In the genomic region with DNA sequence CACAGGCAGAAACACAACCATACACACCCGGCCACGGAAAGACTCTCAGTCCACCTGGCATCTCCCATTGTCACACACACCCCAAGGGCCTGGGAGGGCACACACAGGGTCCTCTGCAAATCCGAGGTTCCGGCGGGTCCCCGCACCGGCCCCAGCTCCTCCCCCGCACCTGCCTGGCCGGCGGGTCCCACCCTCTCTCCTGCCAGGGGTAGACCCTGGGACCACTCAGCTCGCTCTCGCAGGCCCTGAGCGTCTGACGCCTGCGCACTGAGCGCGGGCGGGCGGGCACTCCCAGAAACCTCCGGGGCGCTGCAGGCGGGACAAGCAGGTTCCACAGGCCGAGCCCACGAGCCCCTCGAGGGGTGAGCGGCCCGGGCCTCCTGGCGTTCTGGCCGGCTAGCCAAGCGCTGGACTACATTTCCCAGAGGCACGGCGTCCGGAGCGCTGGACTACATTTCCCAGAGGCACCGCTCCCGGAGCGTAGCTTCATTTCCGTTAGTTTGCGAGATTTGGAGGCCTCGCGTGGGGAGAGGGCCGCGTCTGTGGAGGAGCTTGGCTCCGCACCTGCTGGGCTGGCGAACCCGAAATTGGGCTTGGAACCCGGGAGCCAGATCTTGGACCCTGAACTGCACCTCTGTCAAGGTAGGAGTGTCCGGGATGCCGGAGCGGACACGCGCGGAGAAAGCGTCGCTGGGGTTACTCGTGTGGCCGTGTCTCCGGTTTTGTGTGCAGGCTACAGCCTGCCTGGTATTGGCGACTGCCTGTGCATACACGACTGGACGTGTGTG, we compare ENCODE assay signal across 8 cellular contexts. TPM values are rescaled to one million over a fixed set of nuclear protein-coding genes. Genes with fewer than 3 reads are reported as not detected.
A peak's percentile ranks its signal among the peaks of the same experiment; 100 is the strongest.
DNase-seq lines count a peak whose midpoint lies in the region; ATAC-seq and TF ChIP-seq lines count a peak whose summit lies in the region.

A gene (plus strand): TSS at position 505 of the 788 bp plus-strand sequence. CDS start 10,686 bp downstream, outside the sequence.

- H3K27ac ChIP-seq in duodenal mucosa (ENCODE audit: low read depth, low read length) (peak within 1 kb of the TSS; percentile 33), right lobe of liver (peak within 1 kb of the TSS; percentile 61 to 68 (median 63))

- H3K4me3 Mint-ChIP-seq in activated CD4-positive, alpha-beta memory T cell treated with anti-CD3 and anti-CD28 coated beads, Interleukin-2, amount 10 ng/mL, durations not matched to agents 7 days and 5 days, result peak within 1 kb of the TSS; percentile 98

- H3K4me1 ChIP-seq in duodenal mucosa (ENCODE audit: control insufficient read depth in 1 of 2, insufficient read depth in 2 of 2, low read length in 2 of 2), result peaks cover 14 to 16% of the 10 kb centered on the region in 2 donors
- H3K4me1 ChIP-seq in right lobe of liver, result peaks cover 0 to 16% (median 3%) of the 10 kb centered on the region in 4 donors

- ATAC-seq in GM19397 (IDR thresholded peaks at IDR 0.05; ENCODE audit: unreplicated experiment) (peak; percentile 97), HG03571 (IDR thresholded peaks at IDR 0.05; ENCODE audit: unreplicated experiment) (peak; percentile 96), right lobe of liver (peak; percentile 99)

- peak within 1 kb of the TSS; percentile 60 to 81 for H3K9ac ChIP-seq in duodenal mucosa (ENCODE audit: low read depth in 1 of 2, low read length in 2 of 2)

- H3K4me1 Mint-ChIP-seq in activated CD4-positive, alpha-beta memory T cell treated with anti-CD3 and anti-CD28 coated beads, Interleukin-2, amount 10 ng/mL, durations not matched to agents 7 days and 5 days, result peaks cover 30% of the 10 kb centered on the region

- H3K4me3 ChIP-seq in duodenal mucosa (ENCODE audit: low read depth in 1 of 2, low read length in 2 of 2), result peak within 1 kb of the TSS; percentile 85 to 86
- H3K4me3 ChIP-seq in right lobe of liver, result peak within 1 kb of the TSS; percentile 76 to 92 (median 88)

- peaks cover 45% of the 10 kb centered on the region for H3K36me3 Mint-ChIP-seq in activated CD4-positive, alpha-beta memory T cell treated with anti-CD3 and anti-CD28 coated beads, Interleukin-2, amount 10 ng/mL, durations not matched to agents 7 days and 5 days (ENCODE audit: low read depth)

- peaks cover 27% of the 10 kb centered on the region for H3K9me3 Mint-ChIP-seq in activated CD4-positive, alpha-beta memory T cell treated with anti-CD3 and anti-CD28 coated beads, Interleukin-2, amount 10 ng/mL, durations not matched to agents 7 days and 5 days

- H3K27ac Mint-ChIP-seq in activated CD4-positive, alpha-beta memory T cell treated with anti-CD3 and anti-CD28 coated beads, Interleukin-2, amount 10 ng/mL, durations not matched to agents 7 days and 5 days, result peak within 1 kb of the TSS; percentile 81

- peaks cover 15% of the 10 kb centered on the region in 2 donors for H3K9me3 ChIP-seq in duodenal mucosa (ENCODE audit: control insufficient read depth in 1 of 2, low read length in 2 of 2)
- peaks cover 0 to 10% (median 0%) of the 10 kb centered on the region in 4 donors for H3K9me3 ChIP-seq in right lobe of liver

- H3K27me3 Mint-ChIP-seq in activated CD4-positive, alpha-beta memory T cell treated with anti-CD3 and anti-CD28 coated beads, Interleukin-2, amount 10 ng/mL, durations not matched to agents 7 days and 5 days, result no peaks in the 10 kb centered on the region

- intact Hi-C loops in right lobe of liver (cut with DNase I), result no loop called here

- H3K36me3 ChIP-seq in duodenal mucosa (ENCODE audit: control insufficient read depth in 1 of 2, insufficient read depth in 2 of 2, low read length in 2 of 2) (peaks cover 0 to 9% of the 10 kb centered on the region in 2 donors), right lobe of liver (no peaks in the 10 kb centered on the region)

- peak; percentile 38 for TF ChIP-seq POLR2A in right lobe of liver (IDR thresholded peaks at IDR 0.05)

- peak; percentile 96 for DNase-seq in CD1c-positive myeloid dendritic cell (ENCODE audit: extremely low spot score)
- peak; percentile 91 for DNase-seq in NCI-H82 treated with DMSO at 0.1 percent for 48 hours (lab: John Stamatoyannopoulos, UW; ENCODE audit: unreplicated experiment)
- peak; percentile 92 for DNase-seq in activated CD4-positive, alpha-beta memory T cell treated with anti-CD3 and anti-CD28 coated beads, Interleukin-2, amount 10 ng/mL, durations not matched to agents 7 days and 5 days
- DNase-seq in right lobe of liver, result peak; percentile 94 to 97 (median 96)
- DNase-seq in stimulated activated CD4-positive, alpha-beta T cell treated with anti-CD3 and anti-CD28 coated beads, Interleukin-4, amount 100 ng/mL, for 24 hours, result peak; percentile 90

- H3K27me3 ChIP-seq in duodenal mucosa (ENCODE audit: control insufficient read depth in 1 of 2, insufficient read depth in 2 of 2, low read length in 2 of 2), result no peaks in the 10 kb centered on the region
- H3K27me3 ChIP-seq in right lobe of liver, result no peaks in the 10 kb centered on the region

- POLR2A ChIA-PET in activated CD4-positive, alpha-beta memory T cell treated with anti-CD3 and anti-CD28 coated beads, Interleukin-2, amount 10 ng/mL, durations not matched to agents 7 days and 5 days (lab: Charles Lee), result interaction anchor here (0.7 to 1.8 kb wide), 11 partner anchors 9 to 701 kb away, joined by 3 to 7 read pairs (median 4); a partner anchor contains a TSS

- WGBS in right lobe of liver (ENCODE audit: insufficient coverage, low coverage, low lambda C conversion rate, missing lambda C conversion rate), result 0% methylated on average over 12 of the region's 61 CpGs

- TF ChIP-seq CTCF in right lobe of liver (IDR thresholded peaks at IDR 0.05), result no peak

- CTCF ChIA-PET in activated CD4-positive, alpha-beta memory T cell treated with anti-CD3 and anti-CD28 coated beads, Interleukin-2, amount 10 ng/mL, durations not matched to agents 7 days and 5 days (lab: Charles Lee), result interaction anchor here (0.7 to 1.2 kb wide), 4 partner anchors 94 to 389 kb away, joined by 3 to 4 read pairs (median 4); a partner anchor contains a TSS

RNA-seq across cellular contexts. Expression of the gene that starts here (rescaled TPM):
- total RNA-seq in activated CD4-positive, alpha-beta memory T cell treated with anti-CD3 and anti-CD28 coated beads, Interleukin-2, amount 10 ng/mL, durations not matched to agents 7 days and 5 days, result 10 to 100 TPM; 11.3 to 13.2 TPM
- 1 to 10 TPM; 1.9 to 5.3 (median 3.5) TPM for total RNA-seq in right lobe of liver

Comparison
In these comparisons a context has a peak if more than half of its experiments do, and no peak if none do; other contexts are left out.
1. Peak in every context shown above with its lines: DNase-seq, ATAC-seq, H3K4me3 ChIP-seq and H3K27ac ChIP-seq.